17 cellular contexts compared by ENCODE assay signal in the genomic region with DNA sequence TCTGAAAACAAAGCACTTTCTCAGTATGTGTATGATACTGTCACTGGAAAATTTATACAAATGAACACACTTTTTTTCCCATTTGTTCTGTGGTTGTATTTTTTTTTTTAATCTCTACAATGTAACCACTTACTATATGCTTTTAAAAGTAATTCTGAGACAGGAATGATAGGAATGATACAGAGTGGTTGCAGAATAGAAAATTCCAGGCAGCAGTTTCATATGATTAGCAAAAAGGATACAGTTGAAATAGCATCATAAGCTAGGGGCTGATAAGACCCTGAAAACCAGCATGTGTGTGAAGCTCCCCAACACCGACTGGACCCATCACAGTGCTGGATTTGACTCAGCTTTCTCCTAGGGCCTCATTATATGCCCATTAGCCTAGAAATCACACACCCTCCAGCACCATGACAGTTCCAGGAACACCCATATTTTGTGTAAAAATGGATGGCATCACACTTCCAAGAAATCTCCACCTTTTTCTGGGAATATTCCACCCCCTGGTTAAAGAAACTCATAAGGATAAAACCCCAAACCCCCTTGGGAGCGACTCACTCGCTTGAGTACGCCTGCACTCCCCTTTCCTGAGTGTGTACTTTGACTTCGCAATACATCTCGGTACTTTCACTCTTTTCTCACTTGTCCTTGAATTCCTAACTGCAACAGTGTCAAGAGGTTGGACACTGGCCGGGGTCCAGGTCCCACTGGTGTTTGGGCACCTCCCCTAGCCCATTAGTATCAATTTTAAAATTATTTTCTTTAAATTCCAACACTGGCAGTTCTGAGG.
DNase-seq lines count a peak whose midpoint lies in the region; ATAC-seq and TF ChIP-seq lines count a peak whose summit lies in the region.
"Had no signal": no experiment of that assay in that cellular context is flagged by ENCODE, and none has a peak within 500 bp of the region (broad histone marks: within the 10 kb centered on the region; RNA-seq: fewer than 3 reads in every experiment).

No MANE protein-coding gene starts in this region.

- DNase-seq in AG10803 (ENCODE audit: low read depth) (peak; percentile 9), LHCN-M2 (ENCODE audit: low read depth) (peak; percentile 27), fibroblast of mammary gland (ENCODE audit: low read depth) (peak; percentile 57), skeletal muscle cell (ENCODE audit: low read depth) (peak; percentile 63), HK-2 (ENCODE audit: unreplicated experiment) (no peak)
- DNase-seq: COR-L47, H9, KBM-7, NCI-H1436 treated with DMSO at 0.1 percent for 48 hours, NCI-H2081, NCI-H510A, NCI-H774, RPMI8226, SIG-M5 had no signal

- ATAC-seq in HG03521 (IDR thresholded peaks at IDR 0.05; ENCODE audit: unreplicated experiment) = no peak
- ATAC-seq in HG03571 (IDR thresholded peaks at IDR 0.05; ENCODE audit: unreplicated experiment) = no peak
- ATAC-seq: A549 had no signal

- no peak for TF ChIP-seq CTCF in AG10803 (conservative IDR thresholded peaks at IDR 0.05; ENCODE audit: low read length)
- TF ChIP-seq CTCF in fibroblast of mammary gland (conservative IDR thresholded peaks at IDR 0.05; ENCODE audit: control insufficient read depth, insufficient read depth, low read depth, low read length) = no peak

- H3K4me3 ChIP-seq in AG10803 (ENCODE audit: low read length) (no peak overlapping the region), fibroblast of mammary gland (ENCODE audit: control insufficient read depth, low read depth, low read length) (no peak overlapping the region), skeletal muscle cell (ENCODE audit: low read depth, low read length) (no peak overlapping the region)
- H3K4me3 ChIP-seq: A549 had no signal
